Comparison of ENCODE assay signal across 1 cellular context in the genomic region with DNA sequence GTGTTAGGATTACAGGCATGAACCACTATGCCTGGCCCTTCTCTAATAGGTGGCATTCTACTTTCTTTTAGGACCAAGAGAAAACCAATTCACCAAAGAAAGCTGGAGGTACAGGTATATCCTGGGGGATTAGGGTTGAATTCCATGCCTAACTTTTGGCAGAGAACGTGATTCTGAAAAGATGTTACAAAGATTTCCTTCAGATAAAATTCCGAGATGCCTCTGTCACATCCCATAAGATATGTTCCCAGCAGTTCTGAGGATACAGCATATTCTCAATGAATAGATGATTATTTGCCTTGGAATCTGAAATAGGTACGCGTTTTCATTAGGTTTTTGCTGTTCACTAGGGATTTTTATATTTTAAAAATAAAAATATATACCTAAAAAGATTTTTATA.
TF ChIP-seq lines count a peak whose summit lies in the region.

No MANE protein-coding gene starts in this region.

TF ChIP-seq in SK-N-SH, 30 proteins besides CTCF, POLR2A, EP300 and RAD21 (continued from another document):
- TF ChIP-seq CHD2 (IDR thresholded peaks at IDR 0.05; ENCODE audit: low read length, partially characterized antibody) (no peak), TCF12 (IDR thresholded peaks at IDR 0.05) (0 out of 2 replicates have a peak, but pooled peaks have one; percentile 28), RXRA (IDR thresholded peaks at IDR 0.05; ENCODE audit: borderline replicate concordance, low read depth) (no peak)
- TF ChIP-seq, protein P1, sequence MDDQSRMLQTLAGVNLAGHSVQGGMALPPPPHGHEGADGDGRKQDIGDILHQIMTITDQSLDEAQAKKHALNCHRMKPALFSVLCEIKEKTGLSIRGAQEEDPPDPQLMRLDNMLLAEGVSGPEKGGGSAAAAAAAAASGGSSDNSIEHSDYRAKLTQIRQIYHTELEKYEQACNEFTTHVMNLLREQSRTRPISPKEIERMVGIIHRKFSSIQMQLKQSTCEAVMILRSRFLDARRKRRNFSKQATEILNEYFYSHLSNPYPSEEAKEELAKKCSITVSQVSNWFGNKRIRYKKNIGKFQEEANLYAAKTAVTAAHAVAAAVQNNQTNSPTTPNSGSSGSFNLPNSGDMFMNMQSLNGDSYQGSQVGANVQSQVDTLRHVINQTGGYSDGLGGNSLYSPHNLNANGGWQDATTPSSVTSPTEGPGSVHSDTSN (IDR thresholded peaks at IDR 0.05), result no peak
- TF ChIP-seq, protein P2, sequence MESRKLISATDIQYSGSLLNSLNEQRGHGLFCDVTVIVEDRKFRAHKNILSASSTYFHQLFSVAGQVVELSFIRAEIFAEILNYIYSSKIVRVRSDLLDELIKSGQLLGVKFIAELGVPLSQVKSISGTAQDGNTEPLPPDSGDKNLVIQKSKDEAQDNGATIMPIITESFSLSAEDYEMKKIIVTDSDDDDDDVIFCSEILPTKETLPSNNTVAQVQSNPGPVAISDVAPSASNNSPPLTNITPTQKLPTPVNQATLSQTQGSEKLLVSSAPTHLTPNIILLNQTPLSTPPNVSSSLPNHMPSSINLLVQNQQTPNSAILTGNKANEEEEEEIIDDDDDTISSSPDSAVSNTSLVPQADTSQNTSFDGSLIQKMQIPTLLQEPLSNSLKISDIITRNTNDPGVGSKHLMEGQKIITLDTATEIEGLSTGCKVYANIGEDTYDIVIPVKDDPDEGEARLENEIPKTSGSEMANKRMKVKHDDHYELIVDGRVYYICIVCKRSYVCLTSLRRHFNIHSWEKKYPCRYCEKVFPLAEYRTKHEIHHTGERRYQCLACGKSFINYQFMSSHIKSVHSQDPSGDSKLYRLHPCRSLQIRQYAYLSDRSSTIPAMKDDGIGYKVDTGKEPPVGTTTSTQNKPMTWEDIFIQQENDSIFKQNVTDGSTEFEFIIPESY (IDR thresholded peaks at IDR 0.05; ENCODE audit: borderline replicate concordance, low read depth), result no peak
